Comparison of ENCODE assay signal across 8 cellular contexts in genomic region chr3:115146418-115147328, GRCh38. TPM values are rescaled to one million over a fixed set of nuclear protein-coding genes. Genes with fewer than 3 reads are reported as not detected.
A peak's percentile ranks its signal among the peaks of the same experiment; 100 is the strongest.
DNase-seq lines count a peak whose midpoint lies in the region; ATAC-seq and TF ChIP-seq lines count a peak whose summit lies in the region.

TSS of gene ZBTB20 (minus strand) at chr3:115147288.

- no peaks in the 10 kb centered on the region for H3K9me3 ChIP-seq in CD4-positive, CD25-positive, alpha-beta regulatory T cell (ENCODE audit: control insufficient read depth in 2 of 2, low read length in 2 of 2)

- peaks cover 0 to 4% (median 0%) of the 10 kb centered on the region in 7 donors for H3K9me3 Mint-ChIP-seq in CD4-positive, CD25-positive, alpha-beta regulatory T cell
- H3K9me3 Mint-ChIP-seq in neural crest cell, result no peaks in the 10 kb centered on the region

- no peaks in the 10 kb centered on the region for H3K27me3 ChIP-seq in CD4-positive, CD25-positive, alpha-beta regulatory T cell (ENCODE audit: control insufficient read depth, insufficient read depth, low read length)

- H3K27me3 Mint-ChIP-seq in CD4-positive, CD25-positive, alpha-beta regulatory T cell, result peaks cover 6% of the 10 kb centered on the region
- no peaks in the 10 kb centered on the region for H3K27me3 Mint-ChIP-seq in neural crest cell (ENCODE audit: low read depth)

- peak within 1 kb of the TSS; percentile 96 for H3K27ac ChIP-seq in CD4-positive, CD25-positive, alpha-beta regulatory T cell (ENCODE audit: insufficient read depth, low read length, poor library complexity, severe bottlenecking)
- H3K27ac ChIP-seq in RWPE1, result peak within 1 kb of the TSS; percentile 96

- ATAC-seq in CD4-positive, CD25-positive, alpha-beta regulatory T cell (ENCODE audit: low read depth in 2 of 2), result peak; percentile 14 to 19
- peak; percentile 39 for ATAC-seq in GM19455 (IDR thresholded peaks at IDR 0.05; ENCODE audit: unreplicated experiment)

- DNase-seq in CD4-positive, CD25-positive, alpha-beta regulatory T cell, result peak in 2 of 3 donors; percentile 70 to 78
- DNase-seq in HS-27A (ENCODE audit: low read depth) (peak; percentile 46), RWPE1 (ENCODE audit: low spot score) (peak; percentile 42), fibroblast of the conjunctiva (ENCODE audit: low read depth) (peak; percentile 55), neural crest cell (ENCODE audit: low read depth, low spot score) (peak; percentile 40), stromal cell of bone marrow (ENCODE audit: low read depth) (peak; percentile 54)
- DNase-seq in activated effector memory CD4-positive, alpha-beta T cell treated with Interleukin-2 at 50 U/mL for 16 hours, result peak; percentile 65

- H3K4me1 ChIP-seq in CD4-positive, CD25-positive, alpha-beta regulatory T cell (ENCODE audit: control insufficient read depth, insufficient read depth, low read length, poor library complexity, severe bottlenecking), result peaks cover 22% of the 10 kb centered on the region

- no peaks in the 10 kb centered on the region for H3K36me3 ChIP-seq in CD4-positive, CD25-positive, alpha-beta regulatory T cell (ENCODE audit: control insufficient read depth, insufficient read depth, low read length)

- peaks cover 19 to 44% (median 30%) of the 10 kb centered on the region in 4 donors for H3K4me1 Mint-ChIP-seq in CD4-positive, CD25-positive, alpha-beta regulatory T cell
- H3K4me1 Mint-ChIP-seq in neural crest cell, result peaks cover 12% of the 10 kb centered on the region

- POLR2A ChIA-PET in RWPE1 (lab: Yijun Ruan, JAX; ENCODE audit: low non-redundant PET), result interaction anchor here (0.5 kb wide), 1 partner anchor 1401 kb away, joined by 4 read pairs; the partner anchor contains the start of gene NAA50

- H3K27ac Mint-ChIP-seq in CD4-positive, CD25-positive, alpha-beta regulatory T cell, result peak within 1 kb of the TSS; percentile 99 to 100 (median 99)
- peak within 1 kb of the TSS; percentile 98 for H3K27ac Mint-ChIP-seq in neural crest cell (ENCODE audit: unreplicated experiment)

- TF ChIP-seq CTCF in RWPE1 (conservative IDR thresholded peaks at IDR 0.05; ENCODE audit: low read depth), result no peak
- TF ChIP-seq CTCF in neural crest cell (conservative IDR thresholded peaks at IDR 0.05), result no peak

- H3K4me3 ChIP-seq in CD4-positive, CD25-positive, alpha-beta regulatory T cell (ENCODE audit: low read depth, low read length), result peak within 1 kb of the TSS; percentile 93

- H3K36me3 Mint-ChIP-seq in CD4-positive, CD25-positive, alpha-beta regulatory T cell, result no peaks in the 10 kb centered on the region
- no peaks in the 10 kb centered on the region for H3K36me3 Mint-ChIP-seq in neural crest cell (ENCODE audit: low read depth)

- peak within 1 kb of the TSS; percentile 96 to 100 (median 98) for H3K4me3 Mint-ChIP-seq in CD4-positive, CD25-positive, alpha-beta regulatory T cell
- H3K4me3 Mint-ChIP-seq in neural crest cell, result peak within 1 kb of the TSS; percentile 99

- CTCF ChIA-PET in RWPE1 (lab: Yijun Ruan, JAX), result interaction anchor here (0.5 to 1.3 kb wide), 3 partner anchors 38 to 1304 kb away, joined by 4 to 5 read pairs (median 5); no protein-coding TSS in a partner anchor

RNA-seq across cellular contexts. Expression of gene ZBTB20, which starts in this region (rescaled TPM):
- 58.2 TPM for total RNA-seq in CD4-positive, CD25-positive, alpha-beta regulatory T cell
- polyA plus RNA-seq in CD4-positive, CD25-positive, alpha-beta regulatory T cell, result 10 to 100 TPM; 10.1 to 19.4 (median 13.1) TPM
- total RNA-seq in neural crest cell, result 12.4 and 13.9 TPM in 2 replicates

Comparison
In these comparisons a context has a peak if more than half of its experiments do, and no peak if none do; other contexts are left out.
1. Peak in every context shown above with its lines: DNase-seq, ATAC-seq, H3K4me3 ChIP-seq and H3K27ac ChIP-seq.